In genomic region chr10:122056431-122057094, GRCh38 we compare ENCODE assay signal across 1 cellular context.
TF ChIP-seq lines count a peak whose summit lies in the region.

No MANE protein-coding gene starts in this region.

TF ChIP-seq in HepG2, 621 proteins besides CTCF, POLR2A, EP300 and RAD21 (continued from another document and continues in another):
- TF ChIP-seq, protein P1, sequence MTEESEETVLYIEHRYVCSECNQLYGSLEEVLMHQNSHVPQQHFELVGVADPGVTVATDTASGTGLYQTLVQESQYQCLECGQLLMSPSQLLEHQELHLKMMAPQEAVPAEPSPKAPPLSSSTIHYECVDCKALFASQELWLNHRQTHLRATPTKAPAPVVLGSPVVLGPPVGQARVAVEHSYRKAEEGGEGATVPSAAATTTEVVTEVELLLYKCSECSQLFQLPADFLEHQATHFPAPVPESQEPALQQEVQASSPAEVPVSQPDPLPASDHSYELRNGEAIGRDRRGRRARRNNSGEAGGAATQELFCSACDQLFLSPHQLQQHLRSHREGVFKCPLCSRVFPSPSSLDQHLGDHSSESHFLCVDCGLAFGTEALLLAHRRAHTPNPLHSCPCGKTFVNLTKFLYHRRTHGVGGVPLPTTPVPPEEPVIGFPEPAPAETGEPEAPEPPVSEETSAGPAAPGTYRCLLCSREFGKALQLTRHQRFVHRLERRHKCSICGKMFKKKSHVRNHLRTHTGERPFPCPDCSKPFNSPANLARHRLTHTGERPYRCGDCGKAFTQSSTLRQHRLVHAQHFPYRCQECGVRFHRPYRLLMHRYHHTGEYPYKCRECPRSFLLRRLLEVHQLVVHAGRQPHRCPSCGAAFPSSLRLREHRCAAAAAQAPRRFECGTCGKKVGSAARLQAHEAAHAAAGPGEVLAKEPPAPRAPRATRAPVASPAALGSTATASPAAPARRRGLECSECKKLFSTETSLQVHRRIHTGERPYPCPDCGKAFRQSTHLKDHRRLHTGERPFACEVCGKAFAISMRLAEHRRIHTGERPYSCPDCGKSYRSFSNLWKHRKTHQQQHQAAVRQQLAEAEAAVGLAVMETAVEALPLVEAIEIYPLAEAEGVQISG (CRISPR knock-in tag; IDR thresholded peaks at IDR 0.05) = peak; percentile 59
- TF ChIP-seq NKX3-1 (CRISPR knock-in tag; IDR thresholded peaks at IDR 0.05) = no peak
- TF ChIP-seq SPEN (CRISPR knock-in tag; IDR thresholded peaks at IDR 0.05; ENCODE audit: low read depth) = no peak
- no peak for TF ChIP-seq SRSF9 (IDR thresholded peaks at IDR 0.05; ENCODE audit: borderline replicate concordance, insufficient read depth, low read depth, low read length, poor library complexity, severe bottlenecking)
- TF ChIP-seq, protein P2, sequence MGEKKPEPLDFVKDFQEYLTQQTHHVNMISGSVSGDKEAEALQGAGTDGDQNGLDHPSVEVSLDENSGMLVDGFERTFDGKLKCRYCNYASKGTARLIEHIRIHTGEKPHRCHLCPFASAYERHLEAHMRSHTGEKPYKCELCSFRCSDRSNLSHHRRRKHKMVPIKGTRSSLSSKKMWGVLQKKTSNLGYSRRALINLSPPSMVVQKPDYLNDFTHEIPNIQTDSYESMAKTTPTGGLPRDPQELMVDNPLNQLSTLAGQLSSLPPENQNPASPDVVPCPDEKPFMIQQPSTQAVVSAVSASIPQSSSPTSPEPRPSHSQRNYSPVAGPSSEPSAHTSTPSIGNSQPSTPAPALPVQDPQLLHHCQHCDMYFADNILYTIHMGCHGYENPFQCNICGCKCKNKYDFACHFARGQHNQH (CRISPR knock-in tag; IDR thresholded peaks at IDR 0.05) = peak; percentile 66
- TF ChIP-seq DNMT3B (CRISPR knock-in tag; conservative IDR thresholded peaks at IDR 0.05) = no peak
- no peak for TF ChIP-seq MIXL1 (CRISPR knock-in tag; IDR thresholded peaks at IDR 0.05)
- no peak for TF ChIP-seq CHD4 (IDR thresholded peaks at IDR 0.05; ENCODE audit: borderline replicate concordance, low read length)
- TF ChIP-seq CCDC6 (CRISPR knock-in tag; IDR thresholded peaks at IDR 0.05) = no peak
- TF ChIP-seq, protein P3, sequence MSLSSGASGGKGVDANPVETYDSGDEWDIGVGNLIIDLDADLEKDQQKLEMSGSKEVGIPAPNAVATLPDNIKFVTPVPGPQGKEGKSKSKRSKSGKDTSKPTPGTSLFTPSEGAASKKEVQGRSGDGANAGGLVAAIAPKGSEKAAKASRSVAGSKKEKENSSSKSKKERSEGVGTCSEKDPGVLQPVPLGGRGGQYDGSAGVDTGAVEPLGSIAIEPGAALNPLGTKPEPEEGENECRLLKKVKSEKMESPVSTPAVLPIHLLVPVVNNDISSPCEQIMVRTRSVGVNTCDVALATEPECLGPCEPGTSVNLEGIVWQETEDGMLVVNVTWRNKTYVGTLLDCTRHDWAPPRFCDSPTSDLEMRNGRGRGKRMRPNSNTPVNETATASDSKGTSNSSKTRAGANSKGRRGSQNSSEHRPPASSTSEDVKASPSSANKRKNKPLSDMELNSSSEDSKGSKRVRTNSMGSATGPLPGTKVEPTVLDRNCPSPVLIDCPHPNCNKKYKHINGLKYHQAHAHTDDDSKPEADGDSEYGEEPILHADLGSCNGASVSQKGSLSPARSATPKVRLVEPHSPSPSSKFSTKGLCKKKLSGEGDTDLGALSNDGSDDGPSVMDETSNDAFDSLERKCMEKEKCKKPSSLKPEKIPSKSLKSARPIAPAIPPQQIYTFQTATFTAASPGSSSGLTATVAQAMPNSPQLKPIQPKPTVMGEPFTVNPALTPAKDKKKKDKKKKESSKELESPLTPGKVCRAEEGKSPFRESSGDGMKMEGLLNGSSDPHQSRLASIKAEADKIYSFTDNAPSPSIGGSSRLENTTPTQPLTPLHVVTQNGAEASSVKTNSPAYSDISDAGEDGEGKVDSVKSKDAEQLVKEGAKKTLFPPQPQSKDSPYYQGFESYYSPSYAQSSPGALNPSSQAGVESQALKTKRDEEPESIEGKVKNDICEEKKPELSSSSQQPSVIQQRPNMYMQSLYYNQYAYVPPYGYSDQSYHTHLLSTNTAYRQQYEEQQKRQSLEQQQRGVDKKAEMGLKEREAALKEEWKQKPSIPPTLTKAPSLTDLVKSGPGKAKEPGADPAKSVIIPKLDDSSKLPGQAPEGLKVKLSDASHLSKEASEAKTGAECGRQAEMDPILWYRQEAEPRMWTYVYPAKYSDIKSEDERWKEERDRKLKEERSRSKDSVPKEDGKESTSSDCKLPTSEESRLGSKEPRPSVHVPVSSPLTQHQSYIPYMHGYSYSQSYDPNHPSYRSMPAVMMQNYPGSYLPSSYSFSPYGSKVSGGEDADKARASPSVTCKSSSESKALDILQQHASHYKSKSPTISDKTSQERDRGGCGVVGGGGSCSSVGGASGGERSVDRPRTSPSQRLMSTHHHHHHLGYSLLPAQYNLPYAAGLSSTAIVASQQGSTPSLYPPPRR (CRISPR knock-in tag; IDR thresholded peaks at IDR 0.05; ENCODE audit: borderline replicate concordance) = peak; percentile 74; the same call in 1 of the 2 replicates
- TF ChIP-seq, protein P4, sequence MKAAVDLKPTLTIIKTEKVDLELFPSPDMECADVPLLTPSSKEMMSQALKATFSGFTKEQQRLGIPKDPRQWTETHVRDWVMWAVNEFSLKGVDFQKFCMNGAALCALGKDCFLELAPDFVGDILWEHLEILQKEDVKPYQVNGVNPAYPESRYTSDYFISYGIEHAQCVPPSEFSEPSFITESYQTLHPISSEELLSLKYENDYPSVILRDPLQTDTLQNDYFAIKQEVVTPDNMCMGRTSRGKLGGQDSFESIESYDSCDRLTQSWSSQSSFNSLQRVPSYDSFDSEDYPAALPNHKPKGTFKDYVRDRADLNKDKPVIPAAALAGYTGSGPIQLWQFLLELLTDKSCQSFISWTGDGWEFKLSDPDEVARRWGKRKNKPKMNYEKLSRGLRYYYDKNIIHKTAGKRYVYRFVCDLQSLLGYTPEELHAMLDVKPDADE (CRISPR knock-in tag; IDR thresholded peaks at IDR 0.05) = no peak
- no peak for TF ChIP-seq KDM5B (CRISPR knock-in tag; IDR thresholded peaks at IDR 0.05; ENCODE audit: borderline replicate concordance)
- TF ChIP-seq RNF2 (conservative IDR thresholded peaks at IDR 0.05; ENCODE audit: low read depth) = no peak
- TF ChIP-seq MATR3 (CRISPR knock-in tag; IDR thresholded peaks at IDR 0.05) = no peak
- TF ChIP-seq, protein P5, sequence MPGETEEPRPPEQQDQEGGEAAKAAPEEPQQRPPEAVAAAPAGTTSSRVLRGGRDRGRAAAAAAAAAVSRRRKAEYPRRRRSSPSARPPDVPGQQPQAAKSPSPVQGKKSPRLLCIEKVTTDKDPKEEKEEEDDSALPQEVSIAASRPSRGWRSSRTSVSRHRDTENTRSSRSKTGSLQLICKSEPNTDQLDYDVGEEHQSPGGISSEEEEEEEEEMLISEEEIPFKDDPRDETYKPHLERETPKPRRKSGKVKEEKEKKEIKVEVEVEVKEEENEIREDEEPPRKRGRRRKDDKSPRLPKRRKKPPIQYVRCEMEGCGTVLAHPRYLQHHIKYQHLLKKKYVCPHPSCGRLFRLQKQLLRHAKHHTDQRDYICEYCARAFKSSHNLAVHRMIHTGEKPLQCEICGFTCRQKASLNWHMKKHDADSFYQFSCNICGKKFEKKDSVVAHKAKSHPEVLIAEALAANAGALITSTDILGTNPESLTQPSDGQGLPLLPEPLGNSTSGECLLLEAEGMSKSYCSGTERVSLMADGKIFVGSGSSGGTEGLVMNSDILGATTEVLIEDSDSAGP (CRISPR knock-in tag; IDR thresholded peaks at IDR 0.05; ENCODE audit: borderline replicate concordance) = no peak; the same call in 1 of the 2 replicates
- TF ChIP-seq, protein P6, sequence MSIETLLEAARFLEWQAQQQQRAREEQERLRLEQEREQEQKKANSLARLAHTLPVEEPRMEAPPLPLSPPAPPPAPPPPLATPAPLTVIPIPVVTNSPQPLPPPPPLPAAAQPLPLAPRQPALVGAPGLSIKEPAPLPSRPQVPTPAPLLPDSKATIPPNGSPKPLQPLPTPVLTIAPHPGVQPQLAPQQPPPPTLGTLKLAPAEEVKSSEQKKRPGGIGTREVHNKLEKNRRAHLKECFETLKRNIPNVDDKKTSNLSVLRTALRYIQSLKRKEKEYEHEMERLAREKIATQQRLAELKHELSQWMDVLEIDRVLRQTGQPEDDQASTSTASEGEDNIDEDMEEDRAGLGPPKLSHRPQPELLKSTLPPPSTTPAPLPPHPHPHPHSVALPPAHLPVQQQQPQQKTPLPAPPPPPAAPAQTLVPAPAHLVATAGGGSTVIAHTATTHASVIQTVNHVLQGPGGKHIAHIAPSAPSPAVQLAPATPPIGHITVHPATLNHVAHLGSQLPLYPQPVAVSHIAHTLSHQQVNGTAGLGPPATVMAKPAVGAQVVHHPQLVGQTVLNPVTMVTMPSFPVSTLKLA (IDR thresholded peaks at IDR 0.05) = no peak
- no peak for TF ChIP-seq CHD2 (IDR thresholded peaks at IDR 0.05; ENCODE audit: low read depth, low read length)
- no peak for TF ChIP-seq THYN1 (CRISPR knock-in tag; IDR thresholded peaks at IDR 0.05; ENCODE audit: borderline replicate concordance, low read depth)
- no peak for TF ChIP-seq ZNF878 (CRISPR knock-in tag; IDR thresholded peaks at IDR 0.05)
- no peak for TF ChIP-seq MIER2 (CRISPR knock-in tag; IDR thresholded peaks at IDR 0.05)
- TF ChIP-seq HDAC6 (IDR thresholded peaks at IDR 0.05; ENCODE audit: low read depth, low read length) = no peak
- no peak for TF ChIP-seq ZNF337 (CRISPR knock-in tag; IDR thresholded peaks at IDR 0.05; ENCODE audit: borderline replicate concordance, low read depth)
- TF ChIP-seq DMAP1 (CRISPR knock-in tag; IDR thresholded peaks at IDR 0.05) = no peak
- TF ChIP-seq HOMEZ (CRISPR knock-in tag; IDR thresholded peaks at IDR 0.05; ENCODE audit: low read depth) = no peak; the same call in 1 of the 2 replicates
- TF ChIP-seq ZNF724P (CRISPR knock-in tag; IDR thresholded peaks at IDR 0.05; ENCODE audit: borderline replicate concordance) = no peak
- TF ChIP-seq, protein P7, sequence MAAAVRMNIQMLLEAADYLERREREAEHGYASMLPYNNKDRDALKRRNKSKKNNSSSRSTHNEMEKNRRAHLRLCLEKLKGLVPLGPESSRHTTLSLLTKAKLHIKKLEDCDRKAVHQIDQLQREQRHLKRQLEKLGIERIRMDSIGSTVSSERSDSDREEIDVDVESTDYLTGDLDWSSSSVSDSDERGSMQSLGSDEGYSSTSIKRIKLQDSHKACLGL (CRISPR knock-in tag; IDR thresholded peaks at IDR 0.05) = no peak
- TF ChIP-seq, protein P8, sequence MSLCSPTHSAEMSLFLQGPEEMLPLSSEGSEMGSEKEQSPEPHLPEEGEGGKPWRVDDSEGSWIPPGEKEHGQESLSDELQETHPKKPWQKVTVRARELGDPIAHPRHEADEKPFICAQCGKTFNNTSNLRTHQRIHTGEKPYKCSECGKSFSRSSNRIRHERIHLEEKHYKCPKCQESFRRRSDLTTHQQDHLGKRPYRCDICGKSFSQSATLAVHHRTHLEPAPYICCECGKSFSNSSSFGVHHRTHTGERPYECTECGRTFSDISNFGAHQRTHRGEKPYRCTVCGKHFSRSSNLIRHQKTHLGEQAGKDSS (CRISPR knock-in tag; IDR thresholded peaks at IDR 0.05; ENCODE audit: borderline replicate concordance, low read depth) = no peak
- peak; percentile 45; the same call in 1 of the 2 replicates for TF ChIP-seq SIX1 (CRISPR knock-in tag; IDR thresholded peaks at IDR 0.05; ENCODE audit: borderline replicate concordance)
- TF ChIP-seq, protein P9, sequence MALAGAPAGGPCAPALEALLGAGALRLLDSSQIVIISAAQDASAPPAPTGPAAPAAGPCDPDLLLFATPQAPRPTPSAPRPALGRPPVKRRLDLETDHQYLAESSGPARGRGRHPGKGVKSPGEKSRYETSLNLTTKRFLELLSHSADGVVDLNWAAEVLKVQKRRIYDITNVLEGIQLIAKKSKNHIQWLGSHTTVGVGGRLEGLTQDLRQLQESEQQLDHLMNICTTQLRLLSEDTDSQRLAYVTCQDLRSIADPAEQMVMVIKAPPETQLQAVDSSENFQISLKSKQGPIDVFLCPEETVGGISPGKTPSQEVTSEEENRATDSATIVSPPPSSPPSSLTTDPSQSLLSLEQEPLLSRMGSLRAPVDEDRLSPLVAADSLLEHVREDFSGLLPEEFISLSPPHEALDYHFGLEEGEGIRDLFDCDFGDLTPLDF (CRISPR knock-in tag; IDR thresholded peaks at IDR 0.05) = no peak
- no peak for TF ChIP-seq ZNF33B (CRISPR knock-in tag; IDR thresholded peaks at IDR 0.05)
- peak; percentile 36; the same call in 1 of the 2 replicates for TF ChIP-seq ZMYM3 (CRISPR knock-in tag; IDR thresholded peaks at IDR 0.05)
- TF ChIP-seq ZFP41 (CRISPR knock-in tag; IDR thresholded peaks at IDR 0.05; ENCODE audit: borderline replicate concordance) = no peak
- TF ChIP-seq, protein P10, sequence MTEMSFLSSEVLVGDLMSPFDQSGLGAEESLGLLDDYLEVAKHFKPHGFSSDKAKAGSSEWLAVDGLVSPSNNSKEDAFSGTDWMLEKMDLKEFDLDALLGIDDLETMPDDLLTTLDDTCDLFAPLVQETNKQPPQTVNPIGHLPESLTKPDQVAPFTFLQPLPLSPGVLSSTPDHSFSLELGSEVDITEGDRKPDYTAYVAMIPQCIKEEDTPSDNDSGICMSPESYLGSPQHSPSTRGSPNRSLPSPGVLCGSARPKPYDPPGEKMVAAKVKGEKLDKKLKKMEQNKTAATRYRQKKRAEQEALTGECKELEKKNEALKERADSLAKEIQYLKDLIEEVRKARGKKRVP (CRISPR knock-in tag; IDR thresholded peaks at IDR 0.05) = no peak
- TF ChIP-seq MBD4 (IDR thresholded peaks at IDR 0.05; ENCODE audit: borderline replicate concordance, low read length) = no peak
- no peak for TF ChIP-seq ZNF34 (CRISPR knock-in tag; IDR thresholded peaks at IDR 0.05; ENCODE audit: borderline replicate concordance)
- TF ChIP-seq ZNF431 (CRISPR knock-in tag; IDR thresholded peaks at IDR 0.05; ENCODE audit: borderline replicate concordance, low read depth) = no peak
- no peak for TF ChIP-seq ZNF468 (CRISPR knock-in tag; IDR thresholded peaks at IDR 0.05)
- TF ChIP-seq ZNF598 (CRISPR knock-in tag; IDR thresholded peaks at IDR 0.05; ENCODE audit: borderline replicate concordance) = no peak
- TF ChIP-seq ZNF430 (CRISPR knock-in tag; IDR thresholded peaks at IDR 0.05) = no peak
- TF ChIP-seq KLF15 (CRISPR knock-in tag; IDR thresholded peaks at IDR 0.05; ENCODE audit: borderline replicate concordance) = no peak
- TF ChIP-seq ZNF296 (CRISPR knock-in tag; conservative IDR thresholded peaks at IDR 0.05) = no peak
